Comparison of ENCODE assay signal across 22 cellular contexts in the genomic region with DNA sequence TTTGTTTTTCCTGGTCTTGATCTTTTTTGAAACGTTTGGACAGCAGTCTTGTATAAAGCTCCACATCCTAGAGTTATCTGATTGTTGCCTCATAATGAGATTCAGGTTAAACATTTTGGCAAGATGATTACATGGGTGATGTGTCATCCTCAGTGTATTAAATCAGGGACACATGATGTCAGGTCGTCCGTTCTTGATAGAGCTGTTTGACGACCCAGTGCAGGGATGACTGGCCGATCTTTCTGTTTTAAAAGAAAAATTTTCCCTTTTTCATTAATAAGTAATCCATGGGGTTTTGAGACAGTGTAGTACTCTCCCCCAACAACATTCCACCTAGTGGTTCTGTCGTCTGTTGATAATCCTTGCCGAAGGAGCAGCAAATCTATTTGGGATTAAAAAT. TPM values are rescaled to one million over a fixed set of nuclear protein-coding genes. Genes with fewer than 3 reads are reported as not detected.
"Had no signal": no experiment of that assay in that cellular context is flagged by ENCODE, and none has a peak within 500 bp of the region (broad histone marks: within the 10 kb centered on the region; RNA-seq: fewer than 3 reads in every experiment).

No MANE protein-coding gene starts in this region.

- H3K9me3 ChIP-seq: body of pancreas, esophagus squamous epithelium, heart left ventricle, psoas muscle, right lobe of liver, suprapubic skin had no signal

- ATAC-seq: activated CD8-positive, alpha-beta T cell treated with anti-CD3 and anti-CD28 coated beads for 36 hours; body of pancreas; heart left ventricle; left lobe of liver; psoas muscle; right lobe of liver had no signal

- H3K9ac ChIP-seq: neural progenitor cell had no signal

- H3K4me3 ChIP-seq: body of pancreas, esophagus squamous epithelium, heart left ventricle, neural progenitor cell, psoas muscle, right lobe of liver, suprapubic skin had no signal

- H3K4me1 ChIP-seq: body of pancreas, heart left ventricle, neural progenitor cell, psoas muscle, right lobe of liver, suprapubic skin had no signal

- H3K27ac ChIP-seq: body of pancreas, esophagus squamous epithelium, heart left ventricle, neural progenitor cell, psoas muscle, right lobe of liver, suprapubic skin had no signal

- H3K36me3 ChIP-seq: esophagus squamous epithelium, heart left ventricle, neural progenitor cell, right lobe of liver, suprapubic skin had no signal

- DNase-seq: activated B cell treated with CpG ODN at 0.5 μM for 24 hours; activated CD4-positive, alpha-beta T cell treated with anti-CD3 and anti-CD28 coated beads for 48 hours; activated CD8-positive, alpha-beta memory T cell treated with anti-CD3 and anti-CD28 coated beads, Interleukin-2, amount 50 U/mL, for 4 hours; activated CD8-positive, alpha-beta T cell treated with anti-CD3 and anti-CD28 coated beads for 36 hours; activated gamma-delta T cell; activated T-cell treated with anti-CD3 and anti-CD28 coated beads, Interleukin-2, amount 50 U/mL, for 48 hours; amygdala; body of pancreas; caudate nucleus; esophagus squamous epithelium; foreskin fibroblast; heart left ventricle; naive B cell; psoas muscle; right lobe of liver; T-helper 2 cell; trophoblast cell had no signal

- FAIRE-seq: colon had no signal

RNA-seq across cellular contexts. Expression of a gene that starts 44.5 kb away (rescaled TPM):
- total RNA-seq: activated CD8-positive, alpha-beta T cell treated with anti-CD3 and anti-CD28 coated beads for 36 hours; left lobe of liver; osteocyte; right lobe of liver had no signal
